Comparison of ENCODE assay signal across 8 cellular contexts in genomic region chr12:119036878-119037493, GRCh38. TPM values are rescaled to one million over a fixed set of nuclear protein-coding genes. Genes with fewer than 3 reads are reported as not detected.
DNase-seq lines count a peak whose midpoint lies in the region; ATAC-seq and TF ChIP-seq lines count a peak whose summit lies in the region.

No MANE protein-coding gene starts in this region.

- H3K4me3 Mint-ChIP-seq in activated T-helper 1 cell treated with anti-CD3 and anti-CD28 coated beads, Interleukin-12 subunit alpha, Interleukin-12 subunit beta, Interleukin-2, Interleukin-4 antibody, amounts not matched to agents 30 ng/mL and 10 ng/mL and 1 ng/mL, durations not matched to agents 14 hours and 24 hours and 36 hours = no peak overlapping the region

- no peak overlapping the region for H3K4me3 ChIP-seq in GM06990 (replicated peaks; ENCODE audit: low read depth, low read length)
- no peak overlapping the region for H3K4me3 ChIP-seq in fibroblast of mammary gland (ENCODE audit: control insufficient read depth, low read depth, low read length)
- H3K4me3 ChIP-seq in spleen = no peak overlapping the region

- WGBS in spleen, 5 donors = 37 to 46% (median 43%) methylated on average over 13 of the region's 13 CpGs

- no peaks in the 10 kb centered on the region for H3K9me3 ChIP-seq in spleen

- DNase-seq in Ammon's horn (ENCODE audit: low spot score) (peak; percentile 24), GM06990 (ENCODE audit: extremely low read depth, insufficient read length) (no peak), NCI-H748 treated with DMSO at 0.1 percent for 48 hours (lab: John Stamatoyannopoulos, UW) (peak; percentile 16), fibroblast of mammary gland (ENCODE audit: low read depth) (peak; percentile 14), spleen (no peak)
- no peak for DNase-seq in activated T-helper 1 cell treated with anti-CD3 and anti-CD28 coated beads, Interleukin-12 subunit alpha, Interleukin-12 subunit beta, Interleukin-2, Interleukin-4 antibody, amounts not matched to agents 30 ng/mL and 10 ng/mL and 1 ng/mL, durations not matched to agents 14 hours and 24 hours and 36 hours (ENCODE audit: low spot score)

- no peaks in the 10 kb centered on the region for H3K27me3 ChIP-seq in GM06990 (replicated peaks; ENCODE audit: control insufficient read depth, insufficient read depth, low read length)
- peaks cover 0 to 13% (median 0%) of the 10 kb centered on the region in 7 donors for H3K27me3 ChIP-seq in spleen (replicated peaks in 1 of 7)

- no peak for TF ChIP-seq POLR2A in spleen (IDR thresholded peaks at IDR 0.05)

- no peaks in the 10 kb centered on the region for H3K36me3 ChIP-seq in GM06990 (ENCODE audit: control insufficient read depth, insufficient read depth, low read length)
- no peaks in the 10 kb centered on the region for H3K36me3 ChIP-seq in spleen

- no peaks in the 10 kb centered on the region for H3K4me1 ChIP-seq in spleen

- ATAC-seq in GM21717 (IDR thresholded peaks at IDR 0.05; ENCODE audit: unreplicated experiment) = no peak
- no peak for ATAC-seq in HG02938 (IDR thresholded peaks at IDR 0.05; ENCODE audit: unreplicated experiment)

- H3K4me1 Mint-ChIP-seq in activated T-helper 1 cell treated with anti-CD3 and anti-CD28 coated beads, Interleukin-12 subunit alpha, Interleukin-12 subunit beta, Interleukin-2, Interleukin-4 antibody, amounts not matched to agents 30 ng/mL and 10 ng/mL and 1 ng/mL, durations not matched to agents 14 hours and 24 hours and 36 hours (ENCODE audit: low read depth) = no peaks in the 10 kb centered on the region

- H3K27ac ChIP-seq in spleen = no peak overlapping the region

- H3K27me3 Mint-ChIP-seq in activated T-helper 1 cell treated with anti-CD3 and anti-CD28 coated beads, Interleukin-12 subunit alpha, Interleukin-12 subunit beta, Interleukin-2, Interleukin-4 antibody, amounts not matched to agents 30 ng/mL and 10 ng/mL and 1 ng/mL, durations not matched to agents 14 hours and 24 hours and 36 hours (ENCODE audit: insufficient read depth) = no peaks in the 10 kb centered on the region

- TF ChIP-seq CTCF in GM06990 (IDR thresholded peaks at IDR 0.05; ENCODE audit: insufficient read depth, low read length, poor library complexity, severe bottlenecking) (peak; percentile 67), fibroblast of mammary gland (conservative IDR thresholded peaks at IDR 0.05; ENCODE audit: control insufficient read depth, insufficient read depth, low read depth, low read length) (peak; percentile 41), spleen (IDR thresholded peaks at IDR 0.05 in 8 of 11, conservative IDR thresholded peaks at IDR 0.05 in 3 of 11) (peak in 7 of 11 experiments; percentile 20 to 49 (median 34))

- no peaks in the 10 kb centered on the region for H3K9me3 Mint-ChIP-seq in activated T-helper 1 cell treated with anti-CD3 and anti-CD28 coated beads, Interleukin-12 subunit alpha, Interleukin-12 subunit beta, Interleukin-2, Interleukin-4 antibody, amounts not matched to agents 30 ng/mL and 10 ng/mL and 1 ng/mL, durations not matched to agents 14 hours and 24 hours and 36 hours

- intact Hi-C loops in spleen (cut with DNase I; ENCODE audit: low total_unique reads) = no loop called here
- intact Hi-C loops in activated T-helper 1 cell treated with anti-CD3 and anti-CD28 coated beads, Interleukin-12 subunit alpha, Interleukin-12 subunit beta, Interleukin-2, Interleukin-4 antibody, amounts not matched to agents 30 ng/mL and 10 ng/mL and 1 ng/mL, durations not matched to agents 14 hours and 24 hours and 36 hours (cut with micrococcal nuclease) = no loop called here

- no peaks in the 10 kb centered on the region for H3K36me3 Mint-ChIP-seq in activated T-helper 1 cell treated with anti-CD3 and anti-CD28 coated beads, Interleukin-12 subunit alpha, Interleukin-12 subunit beta, Interleukin-2, Interleukin-4 antibody, amounts not matched to agents 30 ng/mL and 10 ng/mL and 1 ng/mL, durations not matched to agents 14 hours and 24 hours and 36 hours (ENCODE audit: low read depth)

- H3K27ac Mint-ChIP-seq in activated T-helper 1 cell treated with anti-CD3 and anti-CD28 coated beads, Interleukin-12 subunit alpha, Interleukin-12 subunit beta, Interleukin-2, Interleukin-4 antibody, amounts not matched to agents 30 ng/mL and 10 ng/mL and 1 ng/mL, durations not matched to agents 14 hours and 24 hours and 36 hours = no peak overlapping the region

RNA-seq across cellular contexts. Expression of gene SRRM4, which starts 55.6 kb away (rescaled TPM):
- not detected for total RNA-seq in spleen
- polyA plus RNA-seq in spleen = under 1 TPM in 2 of 3 donors, not detected in 1; under 0.01 TPM
- total RNA-seq in activated T-helper 1 cell treated with anti-CD3 and anti-CD28 coated beads, Interleukin-12 subunit alpha, Interleukin-12 subunit beta, Interleukin-2, Interleukin-4 antibody, amounts not matched to agents 30 ng/mL and 10 ng/mL and 1 ng/mL, durations not matched to agents 14 hours and 24 hours and 36 hours = not detected in 2 replicates

Comparison
In these comparisons a context has a peak if more than half of its experiments do, and no peak if none do; other contexts are left out.
1. DNase-seq: peak in Ammon's horn (single experiment), NCI-H748 treated with DMSO at 0.1 percent for 48 hours (single experiment) and fibroblast of mammary gland (single experiment); none in GM06990 (single experiment), spleen (single experiment) and activated T-helper 1 cell treated with anti-CD3 and anti-CD28 coated beads, Interleukin-12 subunit alpha, Interleukin-12 subunit beta, Interleukin-2, Interleukin-4 antibody, amounts not matched to agents 30 ng/mL and 10 ng/mL and 1 ng/mL, durations not matched to agents 14 hours and 24 hours and 36 hours (single experiment).
2. Peak in every context shown above with its lines, with median percentiles within 50 percentile points of each other: CTCF ChIP-seq.